26 cellular contexts compared by ENCODE assay signal in the genomic region with DNA sequence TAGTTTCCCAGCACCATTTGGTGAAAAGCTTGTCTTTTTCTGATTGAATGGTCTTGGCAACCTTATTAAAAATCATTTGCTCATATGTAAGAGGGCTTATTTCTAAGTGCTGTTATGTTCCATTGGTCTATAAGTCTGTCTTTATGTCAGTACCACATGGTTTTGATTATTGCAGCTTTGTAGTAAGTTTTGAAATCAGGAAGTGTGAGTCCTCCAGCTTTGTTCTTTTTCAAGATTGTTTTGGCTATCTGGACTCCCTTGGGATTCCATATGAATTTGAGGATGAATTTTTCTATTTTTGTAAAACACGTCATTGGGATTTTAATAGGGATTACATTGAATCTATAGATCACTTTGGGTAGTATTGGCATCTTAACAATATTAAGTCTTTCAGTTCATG. TPM values are rescaled to one million over a fixed set of nuclear protein-coding genes. Genes with fewer than 3 reads are reported as not detected.
DNase-seq lines count a peak whose midpoint lies in the region; ATAC-seq, FAIRE-seq and TF ChIP-seq lines count a peak whose summit lies in the region.
"Had no signal": no experiment of that assay in that cellular context is flagged by ENCODE, and none has a peak within 500 bp of the region (broad histone marks: within the 10 kb centered on the region; RNA-seq: fewer than 3 reads in every experiment).

No MANE protein-coding gene starts in this region.

- H3K27me3 Mint-ChIP-seq in T-helper 2 cell treated with Interferon-gamma antibody and Interleukin-4, amounts not matched to agents 5 μg/mL and 100 μg/mL, for 36 hours (ENCODE audit: low read depth) = no peaks in the 10 kb centered on the region

- peaks cover 39% of the 10 kb centered on the region for H3K36me3 Mint-ChIP-seq in T-helper 2 cell treated with Interferon-gamma antibody and Interleukin-4, amounts not matched to agents 5 μg/mL and 100 μg/mL, for 36 hours (ENCODE audit: low read depth)

- H3K4me3 ChIP-seq in GM12878 (0 out of 2 replicates have a peak overlapping the region, but pooled peaks have one; percentile 1), fibroblast of villous mesenchyme (ENCODE audit: low read depth, low read length) (no peak overlapping the region)
- no peak overlapping the region for H3K4me3 ChIP-seq in effector memory CD4-positive, alpha-beta T cell (ENCODE audit: insufficient read depth, low read depth, low read length, poor library complexity, severe bottlenecking)
- H3K4me3 ChIP-seq: colonic mucosa, esophagus muscularis mucosa, prostate gland had no signal

- TF ChIP-seq EP300 in GM12878 (IDR thresholded peaks at IDR 0.05; ENCODE audit: borderline replicate concordance in 1 of 2, control insufficient read depth in 1 of 2, low read depth in 2 of 2, low read length in 2 of 2) = no peak

- H3K4me1 Mint-ChIP-seq in T-helper 2 cell treated with Interferon-gamma antibody and Interleukin-4, amounts not matched to agents 5 μg/mL and 100 μg/mL, for 36 hours (ENCODE audit: low read depth) = peaks cover 43% of the 10 kb centered on the region

- H3K36me3 ChIP-seq in GM12878 (ENCODE audit: control insufficient read depth in 2 of 2, insufficient read depth in 2 of 2, low read length in 1 of 2) = no peaks in the 10 kb centered on the region
- no peaks in the 10 kb centered on the region for H3K36me3 ChIP-seq in effector memory CD4-positive, alpha-beta T cell (ENCODE audit: control insufficient read depth, insufficient read depth, low read length)
- H3K36me3 ChIP-seq: colonic mucosa, esophagus muscularis mucosa, neutrophil, prostate gland had no signal

- peak overlapping the region; percentile 23; the same call in 1 of the 2 replicates for H2AFZ ChIP-seq in GM12878 (ENCODE audit: control insufficient read depth, low read depth, low read length)

- WGBS in GM12878 (ENCODE audit: insufficient coverage, insufficient replicate concordance, low lambda C conversion rate, missing lambda C conversion rate) = 87% methylated on average over 1 of the region's 1 CpG

- no peak overlapping the region for H3K4me3 Mint-ChIP-seq in T-helper 2 cell treated with Interferon-gamma antibody and Interleukin-4, amounts not matched to agents 5 μg/mL and 100 μg/mL, for 36 hours
- H3K4me3 Mint-ChIP-seq: activated CD8-positive, alpha-beta T cell treated with anti-CD3 and anti-CD28 coated beads for 36 hours had no signal

- TF ChIP-seq RAD21 in GM12878 (IDR thresholded peaks at IDR 0.05; ENCODE audit: insufficient read depth, low read depth, low read length) = no peak

- no peaks in the 10 kb centered on the region for H3K27me3 ChIP-seq in GM12878 (replicated peaks in 1 of 2; ENCODE audit: control insufficient read depth in 2 of 2, insufficient read depth in 2 of 2, low read length in 1 of 2)
- no peaks in the 10 kb centered on the region for H3K27me3 ChIP-seq in effector memory CD4-positive, alpha-beta T cell (replicated peaks; ENCODE audit: control insufficient read depth, insufficient read depth, low read length, poor library complexity, severe bottlenecking)
- H3K27me3 ChIP-seq: colonic mucosa, esophagus muscularis mucosa, neutrophil had no signal

- POLR2A ChIA-PET in GM12878 (lab: Charles Lee) = no interaction called here

- no TSS peak for BruUV-seq in GM12878 (replicated peaks; lab: Mats Ljungman, UMichigan)

- H3K9me3 Mint-ChIP-seq in T-helper 2 cell treated with Interferon-gamma antibody and Interleukin-4, amounts not matched to agents 5 μg/mL and 100 μg/mL, for 36 hours = no peaks in the 10 kb centered on the region
- H3K9me3 Mint-ChIP-seq: activated CD8-positive, alpha-beta T cell treated with anti-CD3 and anti-CD28 coated beads for 36 hours had no signal

- CTCF ChIA-PET in GM12878 (lab: Yijun Ruan, JAX) = interaction anchor here (1.3 to 1.4 kb wide), 3 partner anchors 15 to 81 kb away, joined by 4 to 5 read pairs (median 4); no protein-coding TSS in a partner anchor

- RAD21 ChIA-PET in GM12878 (lab: Charles Lee; ENCODE audit: unreplicated experiment) = interaction anchor here (0.7 to 1.2 kb wide), 2 partner anchors 282 to 707 kb away, joined by 3 read pairs; no protein-coding TSS in a partner anchor

- no peak overlapping the region for H3K27ac ChIP-seq in GM12878 (ENCODE audit: control insufficient read depth, insufficient read depth)
- no peak overlapping the region for H3K27ac ChIP-seq in effector memory CD4-positive, alpha-beta T cell (ENCODE audit: insufficient read depth, low read length, poor library complexity, severe bottlenecking)
- H3K27ac ChIP-seq: colonic mucosa, esophagus muscularis mucosa, neutrophil, prostate gland had no signal

- H3K79me2 ChIP-seq in GM12878 (ENCODE audit: control insufficient read depth, insufficient read depth, low read length) = peaks cover 93% of the 10 kb centered on the region

- TF ChIP-seq POLR2A in GM12878 (IDR thresholded peaks at IDR 0.05; ENCODE audit: low read depth, low read length) = no peak

- H3K9me3 ChIP-seq in GM12878 (replicated peaks; ENCODE audit: control insufficient read depth, insufficient read depth, low read length) = no peaks in the 10 kb centered on the region; the same call in 1 of the 3 replicates
- H3K9me3 ChIP-seq in effector memory CD4-positive, alpha-beta T cell (ENCODE audit: control insufficient read depth, low read length) = no peaks in the 10 kb centered on the region
- H3K9me3 ChIP-seq: colonic mucosa, esophagus muscularis mucosa, neutrophil, prostate gland had no signal

- no peak for DNase-seq in T-helper 2 cell treated with Interferon-gamma antibody and Interleukin-4, amounts not matched to agents 5 μg/mL and 100 μg/mL, for 36 hours (ENCODE audit: low spot score)
- no peak for DNase-seq in T-helper 2 cell
- peak; percentile 21 for DNase-seq in LHCN-M2 (ENCODE audit: low read depth)
- DNase-seq in GM12878 (ENCODE audit: low read depth, low spot score) = no peak
- peak; percentile 35 for DNase-seq in fibroblast of villous mesenchyme (ENCODE audit: low read depth)
- DNase-seq in HTR-8/SVneo (ENCODE audit: insufficient read length, low spot score) = no peak
- DNase-seq in effector memory CD4-positive, alpha-beta T cell = no peak
- DNase-seq: 8988T; activated CD8-positive, alpha-beta T cell treated with anti-CD3 and anti-CD28 coated beads for 36 hours; activated naive CD4-positive, alpha-beta T cell; AML-193; colonic mucosa; DMS153; GF-D8; mesendoderm; NCI-H187; NCI-H2171 treated with DMSO at 0.1 percent for 48 hours; NCI-H69; RPMI8226; stimulated activated CD4-positive, alpha-beta T cell treated with anti-CD3 and anti-CD28 coated beads, Interleukin-15, amount 100 ng/mL, for 24 hours; stimulated activated naive CD8-positive, alpha-beta T cell treated with anti-CD3 and anti-CD28 coated beads, Interleukin-15, Interleukin-2, amounts not matched to agents 100 U/mL and 50 U/mL, for 24 hours had no signal

- H3K4me1 ChIP-seq in GM12878 (ENCODE audit: control insufficient read depth, insufficient read depth, low read length) = peaks cover 8% of the 10 kb centered on the region
- no peaks in the 10 kb centered on the region for H3K4me1 ChIP-seq in effector memory CD4-positive, alpha-beta T cell (ENCODE audit: control insufficient read depth, insufficient read depth, low read length, poor library complexity, severe bottlenecking)
- H3K4me1 ChIP-seq: colonic mucosa had no signal

- SMC1A ChIA-PET in GM12878 (lab: Charles Lee; ENCODE audit: uncharacterized antibody, unreplicated experiment) = interaction anchor here (0.5 to 1.0 kb wide), 3 partner anchors 12 to 1086 kb away, joined by 3 to 6 read pairs (median 3); partner anchors contain the start of gene IDE

- TF ChIP-seq CTCF in GM12878 (IDR thresholded peaks at IDR 0.05 in 2 of 3, conservative IDR thresholded peaks at IDR 0.05 in 1 of 3; ENCODE audit: control insufficient read depth in 2 of 3, extremely low read depth in 1 of 3, insufficient read depth in 1 of 3, low read depth in 3 of 3, low read length in 3 of 3) (no peak), fibroblast of villous mesenchyme (IDR thresholded peaks at IDR 0.05; ENCODE audit: insufficient read depth, low read depth, low read length) (no peak)

- no peak overlapping the region for H3K9ac ChIP-seq in GM12878 (ENCODE audit: control insufficient read depth, insufficient read depth, low read length)

- H3K27ac Mint-ChIP-seq in T-helper 2 cell treated with Interferon-gamma antibody and Interleukin-4, amounts not matched to agents 5 μg/mL and 100 μg/mL, for 36 hours = peak overlapping the region; percentile 29
- H3K27ac Mint-ChIP-seq: activated CD8-positive, alpha-beta T cell treated with anti-CD3 and anti-CD28 coated beads for 36 hours had no signal

- no peaks in the 10 kb centered on the region for H4K20me1 ChIP-seq in GM12878 (ENCODE audit: control insufficient read depth, insufficient read depth)

- in situ Hi-C loops in GM12878 (cut with MboI) = no loop called here

- intact Hi-C loops in GM12878 (cut with micrococcal nuclease; ENCODE audit: unreplicated experiment) = loop anchor here (10.0 kb wide), 1 partner anchor 246 kb away; the partner anchor contains the start of gene EXOC6

- no peak for FAIRE-seq in GM12878 (lab: Jason Lieb, UNC)
- no peak for FAIRE-seq in HTR-8/SVneo (lab: Jason Lieb, UNC)
- FAIRE-seq: H1 had no signal

- no peak overlapping the region for H3K4me2 ChIP-seq in GM12878 (ENCODE audit: control insufficient read depth, insufficient read depth)

- ATAC-seq in GM12878 (no peak), HG02870 (IDR thresholded peaks at IDR 0.05; ENCODE audit: unreplicated experiment) (no peak)
- ATAC-seq: activated CD8-positive, alpha-beta T cell treated with anti-CD3 and anti-CD28 coated beads for 36 hours; stimulated activated naive CD8-positive, alpha-beta T cell treated with anti-CD3 and anti-CD28 coated beads, Interleukin-15, Interleukin-2, amounts not matched to agents 100 U/mL and 50 U/mL, for 24 hours had no signal

RNA-seq across cellular contexts. Expression of gene KIF11, which starts 5.4 kb away (rescaled TPM):
- total RNA-seq in LHCN-M2 (2014; rRNA removed) (61.3 and 66.2 TPM in 2 replicates), GM12878 (2014; rRNA removed) (40.3 and 50.5 TPM in 2 replicates), GM12878 (2014; rRNA removed; fragmentation: Illumina TruSeq; extraction: Trizol) (76.8 and 79.8 TPM in 2 replicates), GM12878 (2021) (41.4 and 43.6 TPM in 2 replicates), fibroblast of villous mesenchyme (11.9 and 20.7 TPM in 2 replicates)
- 8.7 TPM for polyA plus RNA-seq in LHCN-M2 (2012)
- 20.1 and 20.5 TPM in 2 replicates for total RNA-seq in GM12878 (2013; cell fraction: nucleolus; rRNA removed)
- polyA plus RNA-seq in GM12878 (2011; ENCODE audit: low read depth) = 10.8 TPM
- polyA plus RNA-seq in GM12878 (2011; rRNA removed) (33.4 and 63.3 TPM in 2 replicates), GM12878 (2014; fragmentation: Illumina TruSeq; extraction: Trizol) (61.6 and 84.4 TPM in 2 replicates), GM12878 (2014; fragmentation: Nextera tagmentation; extraction: Ambion mirVana) (10 to 100 TPM; 14.1 to 17.9 TPM), GM12878 (2014; rRNA removed) (26.9 and 28.7 TPM in 2 replicates), GM12878 (2016; fragmentation: Nextera tagmentation; extraction: Ambion mirVana) (10 to 100 TPM; 67.4 to 73.8 TPM)
- polyA plus RNA-seq in GM12878 (2011; cell fraction: cytosol; rRNA removed) = 10.6 and 13.2 TPM in 2 replicates
- 10.4 and 15.3 TPM in 2 replicates for polyA plus RNA-seq in GM12878 (2011; cell fraction: nucleus; rRNA removed)
- polyA plus RNA-seq in GM12878 (2012) = 19.3 and 24.6 TPM in 2 replicates
- 19.5 and 28.5 TPM in 2 replicates for polyA minus RNA-seq in GM12878 (2011; rRNA and poly(A)+ RNA removed)
- 14.4 and 22.2 TPM in 2 replicates for polyA minus RNA-seq in GM12878 (2011; cell fraction: cytosol; rRNA and poly(A)+ RNA removed)
- 6.3 and 10.8 TPM in 2 replicates for polyA minus RNA-seq in GM12878 (2011; cell fraction: nucleus; rRNA and poly(A)+ RNA removed)

RNA-seq across cellular contexts. Expression of gene IDE, which starts 24.4 kb away (rescaled TPM):
- total RNA-seq in LHCN-M2 (2014; rRNA removed) (25.3 and 27.0 TPM in 2 replicates), GM12878 (2014; rRNA removed) (33.4 and 38.4 TPM in 2 replicates), GM12878 (2014; rRNA removed; fragmentation: Illumina TruSeq; extraction: Trizol) (42.8 and 46.2 TPM in 2 replicates), GM12878 (2021) (45.4 and 51.9 TPM in 2 replicates), fibroblast of villous mesenchyme (41.6 and 56.6 TPM in 2 replicates)
- polyA plus RNA-seq in LHCN-M2 (2012) = 9.2 TPM
- total RNA-seq in GM12878 (2013; cell fraction: nucleolus; rRNA removed) = 58.3 and 58.9 TPM in 2 replicates
- polyA plus RNA-seq in GM12878 (2011; ENCODE audit: low read depth) = 8.2 TPM
- polyA plus RNA-seq in GM12878 (2011; rRNA removed) (30.4 and 38.3 TPM in 2 replicates), GM12878 (2014; fragmentation: Illumina TruSeq; extraction: Trizol) (33.8 and 42.2 TPM in 2 replicates), GM12878 (2014; fragmentation: Nextera tagmentation; extraction: Ambion mirVana) (10 to 100 TPM; 11.6 to 13.1 TPM), GM12878 (2014; rRNA removed) (15.4 and 19.1 TPM in 2 replicates), GM12878 (2016; fragmentation: Nextera tagmentation; extraction: Ambion mirVana) (10 to 100 TPM; 53.4 to 54.5 TPM)
- polyA plus RNA-seq in GM12878 (2011; cell fraction: cytosol; rRNA removed) = 14.4 and 15.8 TPM in 2 replicates
- polyA plus RNA-seq in GM12878 (2011; cell fraction: nucleus; rRNA removed) = 27.5 and 33.5 TPM in 2 replicates
- polyA plus RNA-seq in GM12878 (2012) = 9.0 and 12.8 TPM in 2 replicates
- 46.4 and 81.8 TPM in 2 replicates for polyA minus RNA-seq in GM12878 (2011; rRNA and poly(A)+ RNA removed)
- polyA minus RNA-seq in GM12878 (2011; cell fraction: cytosol; rRNA and poly(A)+ RNA removed) = 16.0 and 28.6 TPM in 2 replicates
- 16.0 and 21.8 TPM in 2 replicates for polyA minus RNA-seq in GM12878 (2011; cell fraction: nucleus; rRNA and poly(A)+ RNA removed)

Comparison
In these comparisons a context has a peak if more than half of its experiments do, and no peak if none do; other contexts are left out.
1. DNase-seq: peak in LHCN-M2 (single experiment) and fibroblast of villous mesenchyme (single experiment); none in T-helper 2 cell treated with Interferon-gamma antibody and Interleukin-4, amounts not matched to agents 5 μg/mL and 100 μg/mL, for 36 hours (single experiment), T-helper 2 cell (0 of 5), GM12878 (single experiment), HTR-8/SVneo (single experiment) and effector memory CD4-positive, alpha-beta T cell (0 of 3).